In the genomic region with DNA sequence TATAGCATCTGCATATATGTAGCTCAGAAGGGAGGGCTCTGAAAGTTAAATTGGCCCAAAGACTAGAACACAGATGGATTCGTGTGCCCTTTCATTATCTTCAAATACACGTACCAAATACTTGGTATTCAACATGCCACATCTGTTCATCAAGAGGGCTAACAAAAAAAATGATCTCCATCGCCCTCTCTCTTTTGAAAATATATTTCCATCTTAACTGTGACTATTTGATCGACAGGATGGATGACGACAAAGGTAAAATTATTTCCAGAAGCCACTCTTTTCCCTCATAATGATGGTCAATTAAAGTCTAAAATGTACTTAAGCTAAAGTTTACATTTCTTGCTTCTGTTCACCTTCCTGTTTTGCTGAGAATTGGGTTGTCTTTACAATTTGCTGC, we compare ENCODE assay signal across 16 cellular contexts.
DNase-seq lines count a peak whose midpoint lies in the region; ATAC-seq, FAIRE-seq and TF ChIP-seq lines count a peak whose summit lies in the region.
"Had no signal": no experiment of that assay in that cellular context is flagged by ENCODE, and none has a peak within 500 bp of the region (broad histone marks: within the 10 kb centered on the region; RNA-seq: fewer than 3 reads in every experiment).

No MANE protein-coding gene starts in this region.

- peaks cover 69% of the 10 kb centered on the region for H3K4me1 Mint-ChIP-seq in WTC11
- peaks cover 76% of the 10 kb centered on the region for H3K4me1 Mint-ChIP-seq in nephron progenitor cell
- H3K4me1 Mint-ChIP-seq in natural killer cell treated with Interleukin-12 subunit alpha and Interleukin-12 subunit beta and Interleukin-15 and Interleukin-18, amount 100 ng/mL, for 72 hours (ENCODE audit: low read depth in 2 of 2) = peaks cover 0 to 3% of the 10 kb centered on the region in 2 donors

- H3K36me3 Mint-ChIP-seq in WTC11 = peaks cover 88% of the 10 kb centered on the region
- H3K36me3 Mint-ChIP-seq in nephron progenitor cell (ENCODE audit: low read depth) = peaks cover 77% of the 10 kb centered on the region
- H3K36me3 Mint-ChIP-seq in natural killer cell treated with Interleukin-12 subunit alpha and Interleukin-12 subunit beta and Interleukin-15 and Interleukin-18, amount 100 ng/mL, for 72 hours = no peaks in the 10 kb centered on the region

- H3K27ac ChIP-seq in C4-2B = no peak overlapping the region
- H3K27ac ChIP-seq: BLaER1, colonic mucosa, gastroesophageal sphincter had no signal

- CTCF ChIA-PET in WTC11 (lab: Charles Lee) = interaction anchor here (0.5 kb wide), 1 partner anchor 284 kb away, joined by 3 read pairs; no protein-coding TSS in a partner anchor

- no peaks in the 10 kb centered on the region for H3K27me3 Mint-ChIP-seq in WTC11 (ENCODE audit: low read depth)
- H3K27me3 Mint-ChIP-seq in nephron progenitor cell (ENCODE audit: low read depth, poor library complexity) = no peaks in the 10 kb centered on the region
- H3K27me3 Mint-ChIP-seq in natural killer cell treated with Interleukin-12 subunit alpha and Interleukin-12 subunit beta and Interleukin-15 and Interleukin-18, amount 100 ng/mL, for 72 hours = no peaks in the 10 kb centered on the region

- H3K9me3 Mint-ChIP-seq in WTC11 (no peaks in the 10 kb centered on the region), nephron progenitor cell (no peaks in the 10 kb centered on the region)
- H3K9me3 Mint-ChIP-seq in natural killer cell treated with Interleukin-12 subunit alpha and Interleukin-12 subunit beta and Interleukin-15 and Interleukin-18, amount 100 ng/mL, for 72 hours = peaks cover 6% of the 10 kb centered on the region
- H3K9me3 Mint-ChIP-seq: activated naive CD4-positive, alpha-beta T cell treated with anti-CD3 and anti-CD28 coated beads for 36 hours had no signal

- no peak for TF ChIP-seq POLR2A in GM12892 (IDR thresholded peaks at IDR 0.05; ENCODE audit: low read depth, low read length)

- H3K27ac Mint-ChIP-seq in WTC11 (peak overlapping the region; percentile 87), nephron progenitor cell (peak overlapping the region; percentile 95)
- no peak overlapping the region for H3K27ac Mint-ChIP-seq in natural killer cell treated with Interleukin-12 subunit alpha and Interleukin-12 subunit beta and Interleukin-15 and Interleukin-18, amount 100 ng/mL, for 72 hours
- H3K27ac Mint-ChIP-seq: activated naive CD4-positive, alpha-beta T cell treated with anti-CD3 and anti-CD28 coated beads for 36 hours had no signal

- DNase-seq in GM12892 (ENCODE audit: insufficient read length) = no peak
- no peak for DNase-seq in WTC11 (ENCODE audit: low spot score)
- no peak for DNase-seq in nephron progenitor cell
- DNase-seq in natural killer cell treated with Interleukin-12 subunit alpha and Interleukin-12 subunit beta and Interleukin-15 and Interleukin-18, amount 100 ng/mL, for 72 hours (ENCODE audit: low spot score) = no peak
- no peak for DNase-seq in activated CD8-positive, alpha-beta memory T cell treated with anti-CD3 and anti-CD28 coated beads for 24 hours
- DNase-seq in NOMO-1 treated with dmso at 0.1 percent for 144 hours (lab: John Stamatoyannopoulos, UW; ENCODE audit: unreplicated experiment) = no peak
- DNase-seq: activated naive CD4-positive, alpha-beta T cell treated with anti-CD3 and anti-CD28 coated beads for 36 hours; activated T-cell treated with anti-CD3 and anti-CD28 coated beads, Interleukin-2, amount 50 U/mL, for 1 hour; aorta; colonic mucosa; GOT3; NCI-H1417; stimulated activated CD4-positive, alpha-beta T cell treated with anti-CD3 and anti-CD28 coated beads, Interleukin-12 subunit alpha, Interleukin-12 subunit beta, amount 100 ng/mL, for 4 hours had no signal

- peak; percentile 19 for TF ChIP-seq CTCF in C4-2B (conservative IDR thresholded peaks at IDR 0.05)
- TF ChIP-seq CTCF in WTC11 (IDR thresholded peaks at IDR 0.05) = no peak
- no peak for TF ChIP-seq CTCF in nephron progenitor cell (IDR thresholded peaks at IDR 0.05)

- POLR2A ChIA-PET in WTC11 (lab: Charles Lee) = no interaction called here

- H3K4me3 Mint-ChIP-seq in WTC11 = no peak overlapping the region
- H3K4me3 Mint-ChIP-seq in nephron progenitor cell = peak overlapping the region; percentile 60
- no peak overlapping the region for H3K4me3 Mint-ChIP-seq in natural killer cell treated with Interleukin-12 subunit alpha and Interleukin-12 subunit beta and Interleukin-15 and Interleukin-18, amount 100 ng/mL, for 72 hours
- H3K4me3 Mint-ChIP-seq: activated naive CD4-positive, alpha-beta T cell treated with anti-CD3 and anti-CD28 coated beads for 36 hours had no signal

- FAIRE-seq in GM12892 (lab: Jason Lieb, UNC) = peak; percentile 17

- ATAC-seq in WTC11 = no peak
- no peak for ATAC-seq in natural killer cell treated with Interleukin-12 subunit alpha and Interleukin-12 subunit beta and Interleukin-15 and Interleukin-18, amount 100 ng/mL, for 72 hours
- ATAC-seq: gastroesophageal sphincter had no signal

TF ChIP-seq in WTC11, 78 proteins besides CTCF, POLR2A, EP300 and RAD21:
- TF ChIP-seq TEAD1 (CRISPR knock-in tag; IDR thresholded peaks at IDR 0.05) (no peak), JAZF1 (CRISPR knock-in tag; IDR thresholded peaks at IDR 0.05) (no peak)
TF ChIP-seq in WTC11: peak in this region for 0.

Comparison
In these comparisons a context has a peak if more than half of its experiments do, and no peak if none do; other contexts are left out.
1. H3K27ac Mint-ChIP-seq: peak in WTC11 (single experiment) and nephron progenitor cell (single experiment); none in natural killer cell treated with Interleukin-12 subunit alpha and Interleukin-12 subunit beta and Interleukin-15 and Interleukin-18, amount 100 ng/mL, for 72 hours (0 of 2).